Comparison of ENCODE assay signal across 1 cellular context in the genomic region with DNA sequence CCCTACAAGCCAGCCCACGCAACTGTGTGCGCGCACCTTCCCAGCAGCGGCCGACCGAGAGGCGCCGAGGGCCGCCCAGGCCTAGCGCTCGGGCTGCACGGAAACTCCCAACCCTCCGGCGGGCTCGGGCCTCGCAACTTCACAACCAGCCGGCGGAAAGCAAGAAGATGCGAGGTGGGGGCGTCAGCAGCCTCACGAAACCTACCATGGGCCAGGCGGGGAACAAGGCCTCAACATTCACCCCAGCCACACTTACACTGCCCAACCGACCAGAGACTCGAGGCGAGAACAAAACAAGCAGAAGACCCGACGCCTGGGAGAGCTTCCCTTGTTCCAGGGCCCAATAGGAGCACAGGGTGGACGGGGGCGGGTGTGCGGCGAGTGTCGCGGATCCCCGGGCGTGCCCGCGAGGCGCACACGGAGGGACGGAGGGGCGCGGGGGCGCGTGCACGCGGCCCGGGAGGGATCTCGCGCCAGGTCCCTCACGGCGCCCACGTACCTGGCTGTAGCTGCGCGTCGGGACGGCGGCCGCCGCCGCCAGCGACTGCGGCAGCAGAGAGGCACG.
A peak's percentile ranks its signal among the peaks of the same experiment; 100 is the strongest.
TF ChIP-seq lines count a peak whose summit lies in the region.

No MANE protein-coding gene starts in this region.

TF ChIP-seq in K562, 482 proteins besides CTCF, POLR2A, EP300 and RAD21 (continued from another document and continues in another):
- TF ChIP-seq, protein P1, sequence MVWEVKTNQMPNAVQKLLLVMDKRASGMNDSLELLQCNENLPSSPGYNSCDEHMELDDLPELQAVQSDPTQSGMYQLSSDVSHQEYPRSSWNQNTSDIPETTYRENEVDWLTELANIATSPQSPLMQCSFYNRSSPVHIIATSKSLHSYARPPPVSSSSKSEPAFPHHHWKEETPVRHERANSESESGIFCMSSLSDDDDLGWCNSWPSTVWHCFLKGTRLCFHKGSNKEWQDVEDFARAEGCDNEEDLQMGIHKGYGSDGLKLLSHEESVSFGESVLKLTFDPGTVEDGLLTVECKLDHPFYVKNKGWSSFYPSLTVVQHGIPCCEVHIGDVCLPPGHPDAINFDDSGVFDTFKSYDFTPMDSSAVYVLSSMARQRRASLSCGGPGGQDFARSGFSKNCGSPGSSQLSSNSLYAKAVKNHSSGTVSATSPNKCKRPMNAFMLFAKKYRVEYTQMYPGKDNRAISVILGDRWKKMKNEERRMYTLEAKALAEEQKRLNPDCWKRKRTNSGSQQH (CRISPR knock-in tag; IDR thresholded peaks at IDR 0.05), result no peak
- TF ChIP-seq, protein P2, sequence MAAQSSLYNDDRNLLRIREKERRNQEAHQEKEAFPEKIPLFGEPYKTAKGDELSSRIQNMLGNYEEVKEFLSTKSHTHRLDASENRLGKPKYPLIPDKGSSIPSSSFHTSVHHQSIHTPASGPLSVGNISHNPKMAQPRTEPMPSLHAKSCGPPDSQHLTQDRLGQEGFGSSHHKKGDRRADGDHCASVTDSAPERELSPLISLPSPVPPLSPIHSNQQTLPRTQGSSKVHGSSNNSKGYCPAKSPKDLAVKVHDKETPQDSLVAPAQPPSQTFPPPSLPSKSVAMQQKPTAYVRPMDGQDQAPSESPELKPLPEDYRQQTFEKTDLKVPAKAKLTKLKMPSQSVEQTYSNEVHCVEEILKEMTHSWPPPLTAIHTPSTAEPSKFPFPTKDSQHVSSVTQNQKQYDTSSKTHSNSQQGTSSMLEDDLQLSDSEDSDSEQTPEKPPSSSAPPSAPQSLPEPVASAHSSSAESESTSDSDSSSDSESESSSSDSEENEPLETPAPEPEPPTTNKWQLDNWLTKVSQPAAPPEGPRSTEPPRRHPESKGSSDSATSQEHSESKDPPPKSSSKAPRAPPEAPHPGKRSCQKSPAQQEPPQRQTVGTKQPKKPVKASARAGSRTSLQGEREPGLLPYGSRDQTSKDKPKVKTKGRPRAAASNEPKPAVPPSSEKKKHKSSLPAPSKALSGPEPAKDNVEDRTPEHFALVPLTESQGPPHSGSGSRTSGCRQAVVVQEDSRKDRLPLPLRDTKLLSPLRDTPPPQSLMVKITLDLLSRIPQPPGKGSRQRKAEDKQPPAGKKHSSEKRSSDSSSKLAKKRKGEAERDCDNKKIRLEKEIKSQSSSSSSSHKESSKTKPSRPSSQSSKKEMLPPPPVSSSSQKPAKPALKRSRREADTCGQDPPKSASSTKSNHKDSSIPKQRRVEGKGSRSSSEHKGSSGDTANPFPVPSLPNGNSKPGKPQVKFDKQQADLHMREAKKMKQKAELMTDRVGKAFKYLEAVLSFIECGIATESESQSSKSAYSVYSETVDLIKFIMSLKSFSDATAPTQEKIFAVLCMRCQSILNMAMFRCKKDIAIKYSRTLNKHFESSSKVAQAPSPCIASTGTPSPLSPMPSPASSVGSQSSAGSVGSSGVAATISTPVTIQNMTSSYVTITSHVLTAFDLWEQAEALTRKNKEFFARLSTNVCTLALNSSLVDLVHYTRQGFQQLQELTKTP (IDR thresholded peaks at IDR 0.05; ENCODE audit: low read depth in 1 of 2, partially characterized antibody in 2 of 2), result no peak
- TF ChIP-seq ARID1B (IDR thresholded peaks at IDR 0.05), result no peak
- TF ChIP-seq LCOR (CRISPR knock-in tag; IDR thresholded peaks at IDR 0.05), result no peak
- peak; percentile 22; the same call in 1 of the 2 replicates for TF ChIP-seq SUPT5H (IDR thresholded peaks at IDR 0.05)
- TF ChIP-seq RNF2 (IDR thresholded peaks at IDR 0.05), result 0 out of 2 replicates have a peak, but pooled peaks have one; percentile 21
- peak; percentile 74 for TF ChIP-seq EGR1 (conservative IDR thresholded peaks at IDR 0.05)
- TF ChIP-seq, protein P3, sequence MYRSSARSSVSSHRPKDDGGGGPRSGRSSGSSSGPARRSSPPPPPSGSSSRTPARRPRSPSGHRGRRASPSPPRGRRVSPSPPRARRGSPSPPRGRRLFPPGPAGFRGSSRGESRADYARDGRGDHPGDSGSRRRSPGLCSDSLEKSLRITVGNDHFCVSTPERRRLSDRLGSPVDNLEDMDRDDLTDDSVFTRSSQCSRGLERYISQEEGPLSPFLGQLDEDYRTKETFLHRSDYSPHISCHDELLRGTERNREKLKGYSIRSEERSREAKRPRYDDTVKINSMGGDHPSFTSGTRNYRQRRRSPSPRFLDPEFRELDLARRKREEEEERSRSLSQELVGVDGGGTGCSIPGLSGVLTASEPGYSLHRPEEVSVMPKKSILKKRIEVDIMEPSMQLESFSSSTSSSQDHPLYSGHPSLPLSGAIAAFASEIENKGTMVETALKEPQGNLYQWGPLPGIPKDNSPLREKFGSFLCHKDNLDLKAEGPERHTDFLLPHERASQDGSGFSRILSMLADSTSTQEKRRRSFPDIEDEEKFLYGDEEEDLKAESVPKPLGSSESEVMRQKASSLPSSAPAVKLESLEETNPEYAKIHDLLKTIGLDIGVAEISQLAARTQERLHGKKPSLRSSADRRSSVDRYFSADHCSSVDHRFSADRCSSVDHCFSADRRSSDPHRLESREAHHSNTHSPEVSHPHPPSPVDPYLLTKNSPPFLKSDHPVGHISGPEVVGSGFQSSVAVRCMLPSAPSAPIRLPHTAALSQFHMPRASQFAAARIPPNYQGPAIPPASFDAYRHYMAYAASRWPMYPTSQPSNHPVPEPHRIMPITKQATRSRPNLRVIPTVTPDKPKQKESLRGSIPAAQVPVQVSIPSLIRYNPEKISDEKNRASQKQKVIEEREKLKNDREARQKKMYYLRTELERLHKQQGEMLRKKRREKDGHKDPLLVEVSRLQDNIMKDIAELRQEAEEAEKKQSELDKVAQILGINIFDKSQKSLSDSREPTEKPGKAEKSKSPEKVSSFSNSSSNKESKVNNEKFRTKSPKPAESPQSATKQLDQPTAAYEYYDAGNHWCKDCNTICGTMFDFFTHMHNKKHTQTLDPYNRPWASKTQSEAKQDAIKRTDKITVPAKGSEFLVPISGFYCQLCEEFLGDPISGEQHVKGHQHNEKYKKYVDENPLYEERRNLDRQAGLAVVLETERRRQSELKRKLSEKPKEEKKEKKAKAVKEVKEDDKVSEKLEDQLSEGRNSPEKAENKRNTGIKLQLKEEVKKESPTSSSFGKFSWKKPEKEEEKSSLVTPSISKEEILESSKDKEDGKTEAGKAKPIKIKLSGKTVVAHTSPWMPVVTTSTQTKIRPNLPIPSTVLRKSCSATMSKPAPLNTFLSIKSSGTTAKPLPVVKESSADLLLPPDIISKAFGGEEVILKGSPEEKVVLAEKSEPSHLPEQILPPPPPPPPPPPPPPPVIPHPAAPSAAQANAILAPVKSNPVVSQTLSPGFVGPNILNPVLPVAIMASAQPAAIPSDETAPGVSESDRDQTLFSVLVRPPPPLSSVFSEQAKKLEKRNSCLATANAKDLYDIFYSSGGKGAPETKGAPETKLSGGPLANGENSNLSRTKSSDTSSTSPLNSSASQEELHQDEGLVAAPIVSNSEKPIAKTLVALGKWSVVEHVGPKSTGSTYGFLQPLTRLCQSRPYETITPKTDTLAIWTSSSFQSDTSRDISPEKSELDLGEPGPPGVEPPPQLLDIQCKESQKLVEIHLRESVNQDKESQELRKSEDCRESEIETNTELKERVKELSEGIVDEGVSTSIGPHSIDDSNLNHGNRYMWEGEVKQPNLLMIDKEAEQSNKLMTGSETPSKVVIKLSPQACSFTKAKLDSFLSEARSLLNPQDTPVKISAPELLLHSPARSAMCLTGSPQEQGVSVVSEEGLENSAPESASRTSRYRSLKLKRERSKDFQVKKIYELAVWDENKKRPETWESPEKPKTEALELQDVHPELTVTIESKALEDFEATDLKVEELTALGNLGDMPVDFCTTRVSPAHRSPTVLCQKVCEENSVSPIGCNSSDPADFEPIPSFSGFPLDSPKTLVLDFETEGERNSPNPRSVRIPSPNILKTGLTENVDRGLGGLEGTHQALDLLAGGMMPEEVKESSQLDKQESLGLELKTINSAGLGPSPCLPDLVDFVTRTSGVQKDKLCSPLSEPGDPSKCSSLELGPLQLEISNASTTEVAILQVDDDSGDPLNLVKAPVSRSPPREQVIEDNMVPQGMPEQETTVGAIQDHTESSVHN (IDR thresholded peaks at IDR 0.05; ENCODE audit: borderline replicate concordance in 1 of 2, low read depth in 1 of 2), result no peak
- TF ChIP-seq RHOXF2B (CRISPR knock-in tag; conservative IDR thresholded peaks at IDR 0.05), result no peak
- TF ChIP-seq SREBF1 (IDR thresholded peaks at IDR 0.05; ENCODE audit: borderline replicate concordance, low read depth, low read length), result no peak
- TF ChIP-seq, protein P4, sequence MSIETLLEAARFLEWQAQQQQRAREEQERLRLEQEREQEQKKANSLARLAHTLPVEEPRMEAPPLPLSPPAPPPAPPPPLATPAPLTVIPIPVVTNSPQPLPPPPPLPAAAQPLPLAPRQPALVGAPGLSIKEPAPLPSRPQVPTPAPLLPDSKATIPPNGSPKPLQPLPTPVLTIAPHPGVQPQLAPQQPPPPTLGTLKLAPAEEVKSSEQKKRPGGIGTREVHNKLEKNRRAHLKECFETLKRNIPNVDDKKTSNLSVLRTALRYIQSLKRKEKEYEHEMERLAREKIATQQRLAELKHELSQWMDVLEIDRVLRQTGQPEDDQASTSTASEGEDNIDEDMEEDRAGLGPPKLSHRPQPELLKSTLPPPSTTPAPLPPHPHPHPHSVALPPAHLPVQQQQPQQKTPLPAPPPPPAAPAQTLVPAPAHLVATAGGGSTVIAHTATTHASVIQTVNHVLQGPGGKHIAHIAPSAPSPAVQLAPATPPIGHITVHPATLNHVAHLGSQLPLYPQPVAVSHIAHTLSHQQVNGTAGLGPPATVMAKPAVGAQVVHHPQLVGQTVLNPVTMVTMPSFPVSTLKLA (conservative IDR thresholded peaks at IDR 0.05), result no peak; a peak in 1 of 4 replicates
- TF ChIP-seq EHMT2 (IDR thresholded peaks at IDR 0.05), result no peak
- no peak for TF ChIP-seq PURB (CRISPR knock-in tag; IDR thresholded peaks at IDR 0.05; ENCODE audit: low read depth)
- TF ChIP-seq HSF4 (CRISPR knock-in tag; IDR thresholded peaks at IDR 0.05; ENCODE audit: borderline replicate concordance), result no peak
- TF ChIP-seq, protein P5, sequence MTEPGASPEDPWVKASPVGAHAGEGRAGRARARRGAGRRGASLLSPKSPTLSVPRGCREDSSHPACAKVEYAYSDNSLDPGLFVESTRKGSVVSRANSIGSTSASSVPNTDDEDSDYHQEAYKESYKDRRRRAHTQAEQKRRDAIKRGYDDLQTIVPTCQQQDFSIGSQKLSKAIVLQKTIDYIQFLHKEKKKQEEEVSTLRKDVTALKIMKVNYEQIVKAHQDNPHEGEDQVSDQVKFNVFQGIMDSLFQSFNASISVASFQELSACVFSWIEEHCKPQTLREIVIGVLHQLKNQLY (CRISPR knock-in tag; conservative IDR thresholded peaks at IDR 0.05), result no peak
- no peak for TF ChIP-seq ZBTB2 (IDR thresholded peaks at IDR 0.05)
- no peak for TF ChIP-seq POLR3A (IDR thresholded peaks at IDR 0.05; ENCODE audit: borderline replicate concordance, extremely low read depth, insufficient read depth, insufficient read length)
- TF ChIP-seq, protein P6, sequence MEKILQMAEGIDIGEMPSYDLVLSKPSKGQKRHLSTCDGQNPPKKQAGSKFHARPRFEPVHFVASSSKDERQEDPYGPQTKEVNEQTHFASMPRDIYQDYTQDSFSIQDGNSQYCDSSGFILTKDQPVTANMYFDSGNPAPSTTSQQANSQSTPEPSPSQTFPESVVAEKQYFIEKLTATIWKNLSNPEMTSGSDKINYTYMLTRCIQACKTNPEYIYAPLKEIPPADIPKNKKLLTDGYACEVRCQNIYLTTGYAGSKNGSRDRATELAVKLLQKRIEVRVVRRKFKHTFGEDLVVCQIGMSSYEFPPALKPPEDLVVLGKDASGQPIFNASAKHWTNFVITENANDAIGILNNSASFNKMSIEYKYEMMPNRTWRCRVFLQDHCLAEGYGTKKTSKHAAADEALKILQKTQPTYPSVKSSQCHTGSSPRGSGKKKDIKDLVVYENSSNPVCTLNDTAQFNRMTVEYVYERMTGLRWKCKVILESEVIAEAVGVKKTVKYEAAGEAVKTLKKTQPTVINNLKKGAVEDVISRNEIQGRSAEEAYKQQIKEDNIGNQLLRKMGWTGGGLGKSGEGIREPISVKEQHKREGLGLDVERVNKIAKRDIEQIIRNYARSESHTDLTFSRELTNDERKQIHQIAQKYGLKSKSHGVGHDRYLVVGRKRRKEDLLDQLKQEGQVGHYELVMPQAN (IDR thresholded peaks at IDR 0.05; ENCODE audit: borderline replicate concordance), result 0 out of 2 replicates have a peak, but pooled peaks have one; percentile 41
- TF ChIP-seq PHTF2 (CRISPR knock-in tag; IDR thresholded peaks at IDR 0.05), result no peak
- TF ChIP-seq PTBP1 (IDR thresholded peaks at IDR 0.05; ENCODE audit: low read depth, low read length), result no peak
- TF ChIP-seq, protein P7, sequence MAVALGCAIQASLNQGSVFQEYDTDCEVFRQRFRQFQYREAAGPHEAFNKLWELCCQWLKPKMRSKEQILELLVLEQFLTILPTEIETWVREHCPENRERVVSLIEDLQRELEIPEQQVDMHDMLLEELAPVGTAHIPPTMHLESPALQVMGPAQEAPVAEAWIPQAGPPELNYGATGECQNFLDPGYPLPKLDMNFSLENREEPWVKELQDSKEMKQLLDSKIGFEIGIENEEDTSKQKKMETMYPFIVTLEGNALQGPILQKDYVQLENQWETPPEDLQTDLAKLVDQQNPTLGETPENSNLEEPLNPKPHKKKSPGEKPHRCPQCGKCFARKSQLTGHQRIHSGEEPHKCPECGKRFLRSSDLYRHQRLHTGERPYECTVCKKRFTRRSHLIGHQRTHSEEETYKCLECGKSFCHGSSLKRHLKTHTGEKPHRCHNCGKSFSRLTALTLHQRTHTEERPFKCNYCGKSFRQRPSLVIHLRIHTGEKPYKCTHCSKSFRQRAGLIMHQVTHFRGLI (CRISPR knock-in tag; IDR thresholded peaks at IDR 0.05), result no peak
- no peak for TF ChIP-seq PREB (CRISPR knock-in tag; IDR thresholded peaks at IDR 0.05)
- no peak for TF ChIP-seq POLR2AphosphoS2 (IDR thresholded peaks at IDR 0.05; ENCODE audit: low read length)
- TF ChIP-seq ZEB2 (IDR thresholded peaks at IDR 0.05), result no peak
- no peak for TF ChIP-seq STAG1 (CRISPR knock-in tag; IDR thresholded peaks at IDR 0.05; ENCODE audit: borderline replicate concordance)
- TF ChIP-seq TEAD4 (IDR thresholded peaks at IDR 0.05; ENCODE audit: low read length), result no peak
- peak; percentile 20; the same call in 1 of the 2 replicates for TF ChIP-seq TEAD4 (CRISPR knock-in tag; IDR thresholded peaks at IDR 0.05; ENCODE audit: borderline replicate concordance)
- no peak for TF ChIP-seq HOXB6 (CRISPR knock-in tag; IDR thresholded peaks at IDR 0.05; ENCODE audit: borderline replicate concordance)
- TF ChIP-seq CREB1 (IDR thresholded peaks at IDR 0.05), result peak; percentile 30; the same call in 1 of the 2 replicates
- TF ChIP-seq CREB1 (CRISPR knock-in tag; IDR thresholded peaks at IDR 0.05), result 0 out of 2 replicates have a peak, but pooled peaks have one; percentile 42
- TF ChIP-seq BACH1 (tag; IDR thresholded peaks at IDR 0.05), result no peak
